8 cellular contexts compared by ENCODE assay signal in the genomic region with DNA sequence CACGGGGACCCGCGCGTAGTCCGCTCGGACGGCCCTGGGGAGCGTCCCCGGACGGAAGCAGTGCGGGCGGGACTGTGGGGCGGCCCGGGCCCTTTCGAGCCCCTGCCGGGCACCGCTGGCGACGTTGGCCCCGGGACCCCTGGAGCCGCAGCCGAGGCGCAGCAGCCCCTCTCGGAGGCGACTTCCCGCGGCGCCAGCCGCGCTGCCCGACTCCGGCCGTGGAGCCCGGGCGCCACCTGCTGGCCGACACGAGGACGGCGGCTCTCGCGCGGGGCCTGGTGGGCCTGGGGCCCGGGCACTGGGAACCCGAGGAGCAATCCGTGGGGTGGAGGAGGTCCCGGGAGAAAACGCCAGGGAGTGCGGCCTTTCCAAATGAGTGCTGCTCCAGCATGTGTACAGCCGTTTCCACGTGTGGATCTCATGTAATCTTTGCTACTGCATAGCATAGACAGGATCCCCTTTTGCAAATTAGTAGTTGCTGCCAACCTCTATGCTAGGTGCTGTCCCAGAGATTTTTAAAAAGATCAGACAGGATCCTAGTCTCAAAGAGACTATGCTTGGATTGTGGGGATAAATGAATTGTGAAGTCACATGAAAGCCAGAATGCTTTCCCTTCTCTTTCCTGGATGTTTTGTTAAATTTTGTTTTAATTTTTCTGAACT. TPM values are rescaled to one million over a fixed set of nuclear protein-coding genes. Genes with fewer than 3 reads are reported as not detected.
A peak's percentile ranks its signal among the peaks of the same experiment; 100 is the strongest.
DNase-seq lines count a peak whose midpoint lies in the region; ATAC-seq and TF ChIP-seq lines count a peak whose summit lies in the region.

No MANE protein-coding gene starts in this region.

- peak; percentile 31 for ATAC-seq in GM21723 (IDR thresholded peaks at IDR 0.05; ENCODE audit: unreplicated experiment)

- peaks cover 32% of the 10 kb centered on the region for H3K79me2 ChIP-seq in smooth muscle cell (ENCODE audit: low read depth)

- H3K36me3 ChIP-seq in breast epithelium (no peaks in the 10 kb centered on the region), smooth muscle cell (ENCODE audit: low read depth) (no peaks in the 10 kb centered on the region)

- H3K4me3 ChIP-seq in breast epithelium (peak overlapping the region; percentile 85 to 87 (median 85)), smooth muscle cell (peak overlapping the region; percentile 90)

- peaks cover 14% of the 10 kb centered on the region for H3F3A ChIP-seq in smooth muscle cell (ENCODE audit: low read depth)

- peak overlapping the region; percentile 89 for H3K4me2 ChIP-seq in smooth muscle cell

- intact Hi-C loops in breast epithelium (cut with DNase I; ENCODE audit: low total_unique reads), result loop anchor here (5.0 kb wide), 1 partner anchor 1259 kb away; no protein-coding TSS in a partner anchor

- WGBS in smooth muscle cell (ENCODE audit: low lambda C conversion rate), result 2% methylated on average over 41 of the region's 50 CpGs

- H3K9me3 ChIP-seq in breast epithelium, result no peaks in the 10 kb centered on the region
- H3K9me3 ChIP-seq in smooth muscle cell (replicated peaks; ENCODE audit: low read depth), result no peaks in the 10 kb centered on the region

- H3K27me3 ChIP-seq in breast epithelium (no peaks in the 10 kb centered on the region), smooth muscle cell (ENCODE audit: low read depth) (no peaks in the 10 kb centered on the region)

- no peak overlapping the region for H3K9ac ChIP-seq in smooth muscle cell (ENCODE audit: low read depth)

- DNase-seq in DMS153 (lab: John Stamatoyannopoulos, UW) (peak; percentile 47), NCI-H1092 treated with DMSO at 0.1 percent for 48 hours (lab: John Stamatoyannopoulos, UW) (peak; percentile 56), UCSD-AML1 (lab: John Stamatoyannopoulos, UW; ENCODE audit: unreplicated experiment) (peak; percentile 80), breast epithelium (ENCODE audit: low spot score in 2 of 2) (peak; percentile 40 to 74), inferior parietal cortex (ENCODE audit: extremely low spot score) (peak; percentile 69), smooth muscle cell (lab: John Stamatoyannopoulos, UW; ENCODE audit: unreplicated experiment) (peak; percentile 46), cerebellar nuclear complex (lab: John Stamatoyannopoulos, UW) (no peak)

- H3K27ac ChIP-seq in breast epithelium, result peak overlapping the region; percentile 89 to 90
- H3K27ac ChIP-seq in smooth muscle cell (ENCODE audit: low read depth), result no peak overlapping the region

- H2AFZ ChIP-seq in smooth muscle cell (ENCODE audit: low read depth), result peak overlapping the region; percentile 64

- peaks cover 0 to under 1% of the 10 kb centered on the region in 2 donors for H3K4me1 ChIP-seq in breast epithelium
- H3K4me1 ChIP-seq in smooth muscle cell (ENCODE audit: low read depth), result peaks cover under 1% of the 10 kb centered on the region

- peaks cover 32% of the 10 kb centered on the region for H4K20me1 ChIP-seq in smooth muscle cell (ENCODE audit: low read depth)

- no peak for TF ChIP-seq POLR2A in breast epithelium (IDR thresholded peaks at IDR 0.05)

- peak; percentile 58 to 97 (median 59) for TF ChIP-seq CTCF in breast epithelium (IDR thresholded peaks at IDR 0.05)
- peak; percentile 99 for TF ChIP-seq CTCF in smooth muscle cell (IDR thresholded peaks at IDR 0.05; ENCODE audit: borderline replicate concordance, insufficient read depth, poor library complexity, severe bottlenecking)

RNA-seq across cellular contexts. Expression of a gene that starts 4.0 kb away (rescaled TPM):
- total RNA-seq in breast epithelium (100 to 1,000 TPM; 240 to 305 (median 260) TPM), smooth muscle cell (190 and 218 TPM in 2 replicates)
- polyA plus RNA-seq in smooth muscle cell, result 83.9 and 114 TPM in 2 replicates

Comparison
In these comparisons a context has a peak if more than half of its experiments do, and no peak if none do; other contexts are left out.
1. DNase-seq: peak in DMS153 (single experiment), NCI-H1092 treated with DMSO at 0.1 percent for 48 hours (single experiment), UCSD-AML1 (single experiment), breast epithelium (2 of 2), inferior parietal cortex (single experiment) and smooth muscle cell (single experiment); none in cerebellar nuclear complex (0 of 2).